Comparison of ENCODE assay signal across 8 cellular contexts in genomic region chr16:84266451-84266850, GRCh38. TPM values are rescaled to one million over a fixed set of nuclear protein-coding genes. Genes with fewer than 3 reads are reported as not detected.
DNase-seq lines count a peak whose midpoint lies in the region; ATAC-seq and TF ChIP-seq lines count a peak whose summit lies in the region.

No MANE protein-coding gene starts in this region.

- intact Hi-C loops in activated CD4-positive, alpha-beta T cell treated with anti-CD3 and anti-CD28 coated beads for 36 hours (cut with DNase I, micrococcal nuclease): no loop called here

- no peak overlapping the region for H3K27ac Mint-ChIP-seq in activated CD4-positive, alpha-beta T cell treated with anti-CD3 and anti-CD28 coated beads for 36 hours
- no peak overlapping the region for H3K27ac Mint-ChIP-seq in progenitor cell of endocrine pancreas
- H3K27ac Mint-ChIP-seq in osteocyte (ENCODE audit: unreplicated experiment): no peak overlapping the region

- DNase-seq in activated CD4-positive, alpha-beta T cell treated with anti-CD3 and anti-CD28 coated beads for 36 hours: peak; percentile 62
- no peak for DNase-seq in activated CD4-positive, alpha-beta T cell treated with anti-CD3 and anti-CD28 coated beads for 1 hour
- DNase-seq in LHCN-M2 (ENCODE audit: low read depth): peak; percentile 59
- peak; percentile 88 for DNase-seq in WERI-Rb-1
- peak; percentile 19 for DNase-seq in glomerular visceral epithelial cell (ENCODE audit: extremely low spot score)
- no peak for DNase-seq in progenitor cell of endocrine pancreas (ENCODE audit: low spot score, unreplicated experiment)
- DNase-seq in osteocyte (ENCODE audit: extremely low spot score, unreplicated experiment): no peak

- TF ChIP-seq CTCF in WERI-Rb-1 (IDR thresholded peaks at IDR 0.05; ENCODE audit: low read depth, low read length) (no peak), progenitor cell of endocrine pancreas (IDR thresholded peaks at IDR 0.05; ENCODE audit: unreplicated experiment) (no peak), osteocyte (IDR thresholded peaks at IDR 0.05) (no peak)

- POLR2A ChIA-PET in activated CD4-positive, alpha-beta T cell treated with anti-CD3 and anti-CD28 coated beads for 36 hours (lab: Charles Lee): no interaction called here

- no peaks in the 10 kb centered on the region for H3K27me3 ChIP-seq in WERI-Rb-1 (ENCODE audit: insufficient read depth, low read depth, severe bottlenecking)

- CTCF ChIA-PET in activated CD4-positive, alpha-beta T cell treated with anti-CD3 and anti-CD28 coated beads for 36 hours (lab: Charles Lee): interaction anchor here (0.7 kb wide), 1 partner anchor 472 kb away, joined by 3 read pairs; no protein-coding TSS in a partner anchor

- ATAC-seq in activated CD4-positive, alpha-beta T cell treated with anti-CD3 and anti-CD28 coated beads for 36 hours: peak; percentile 99
- ATAC-seq in GM21825 (IDR thresholded peaks at IDR 0.05; ENCODE audit: unreplicated experiment): no peak

- peak overlapping the region; percentile 85 for H3K27ac ChIP-seq in WERI-Rb-1

- no peaks in the 10 kb centered on the region for H3K4me1 Mint-ChIP-seq in activated CD4-positive, alpha-beta T cell treated with anti-CD3 and anti-CD28 coated beads for 36 hours
- H3K4me1 Mint-ChIP-seq in progenitor cell of endocrine pancreas (ENCODE audit: low read depth) (peaks cover 3% of the 10 kb centered on the region), osteocyte (ENCODE audit: unreplicated experiment) (no peaks in the 10 kb centered on the region)

- peak overlapping the region; percentile 17 for H3K4me3 ChIP-seq in WERI-Rb-1 (ENCODE audit: low read depth, low read length)

- H3K27me3 Mint-ChIP-seq in activated CD4-positive, alpha-beta T cell treated with anti-CD3 and anti-CD28 coated beads for 36 hours: peaks cover 10% of the 10 kb centered on the region
- peaks cover 19% of the 10 kb centered on the region for H3K27me3 Mint-ChIP-seq in progenitor cell of endocrine pancreas
- H3K27me3 Mint-ChIP-seq in osteocyte (ENCODE audit: unreplicated experiment): peaks cover 51% of the 10 kb centered on the region

- no peaks in the 10 kb centered on the region for H3K36me3 Mint-ChIP-seq in activated CD4-positive, alpha-beta T cell treated with anti-CD3 and anti-CD28 coated beads for 36 hours (ENCODE audit: low read depth)
- H3K36me3 Mint-ChIP-seq in progenitor cell of endocrine pancreas (ENCODE audit: insufficient read depth): no peaks in the 10 kb centered on the region
- no peaks in the 10 kb centered on the region for H3K36me3 Mint-ChIP-seq in osteocyte (ENCODE audit: unreplicated experiment)

- H3K9me3 ChIP-seq in WERI-Rb-1 (ENCODE audit: severe bottlenecking): no peaks in the 10 kb centered on the region

- no peaks in the 10 kb centered on the region for H3K9me3 Mint-ChIP-seq in activated CD4-positive, alpha-beta T cell treated with anti-CD3 and anti-CD28 coated beads for 36 hours (ENCODE audit: low read depth)
- H3K9me3 Mint-ChIP-seq in progenitor cell of endocrine pancreas (ENCODE audit: low read depth) (no peaks in the 10 kb centered on the region), osteocyte (ENCODE audit: unreplicated experiment) (no peaks in the 10 kb centered on the region)

- H3K4me3 Mint-ChIP-seq in activated CD4-positive, alpha-beta T cell treated with anti-CD3 and anti-CD28 coated beads for 36 hours: no peak overlapping the region
- H3K4me3 Mint-ChIP-seq in progenitor cell of endocrine pancreas (ENCODE audit: low read depth): peak overlapping the region; percentile 31
- H3K4me3 Mint-ChIP-seq in osteocyte (ENCODE audit: unreplicated experiment): no peak overlapping the region

- H3K36me3 ChIP-seq in WERI-Rb-1: no peaks in the 10 kb centered on the region

RNA-seq across cellular contexts. Expression of gene KCNG4, which starts 26.6 kb away (rescaled TPM):
- total RNA-seq in activated CD4-positive, alpha-beta T cell treated with anti-CD3 and anti-CD28 coated beads for 36 hours: not detected
- total RNA-seq in LHCN-M2 (2014; rRNA removed) (0.06 TPM in 1 of 2 replicates, not detected in the other), progenitor cell of endocrine pancreas (not detected in 2 replicates), osteocyte (not detected in 2 replicates)
- not detected for polyA plus RNA-seq in LHCN-M2 (2012)

RNA-seq across cellular contexts. Expression of gene WFDC1, which starts 28.2 kb away (rescaled TPM):
- total RNA-seq in activated CD4-positive, alpha-beta T cell treated with anti-CD3 and anti-CD28 coated beads for 36 hours: not detected
- not detected in 2 replicates for total RNA-seq in LHCN-M2 (2014; rRNA removed)
- 0.06 TPM for polyA plus RNA-seq in LHCN-M2 (2012)
- 0.09 and 0.24 TPM in 2 replicates for total RNA-seq in progenitor cell of endocrine pancreas
- total RNA-seq in osteocyte: 0.24 TPM in 2 replicates

Comparison
In these comparisons a context has a peak if more than half of its experiments do, and no peak if none do; other contexts are left out.
1. DNase-seq: peak in activated CD4-positive, alpha-beta T cell treated with anti-CD3 and anti-CD28 coated beads for 36 hours (single experiment), LHCN-M2 (single experiment), WERI-Rb-1 (single experiment) and glomerular visceral epithelial cell (single experiment); none in activated CD4-positive, alpha-beta T cell treated with anti-CD3 and anti-CD28 coated beads for 1 hour (single experiment), progenitor cell of endocrine pancreas (single experiment) and osteocyte (single experiment).